In the genomic region with DNA sequence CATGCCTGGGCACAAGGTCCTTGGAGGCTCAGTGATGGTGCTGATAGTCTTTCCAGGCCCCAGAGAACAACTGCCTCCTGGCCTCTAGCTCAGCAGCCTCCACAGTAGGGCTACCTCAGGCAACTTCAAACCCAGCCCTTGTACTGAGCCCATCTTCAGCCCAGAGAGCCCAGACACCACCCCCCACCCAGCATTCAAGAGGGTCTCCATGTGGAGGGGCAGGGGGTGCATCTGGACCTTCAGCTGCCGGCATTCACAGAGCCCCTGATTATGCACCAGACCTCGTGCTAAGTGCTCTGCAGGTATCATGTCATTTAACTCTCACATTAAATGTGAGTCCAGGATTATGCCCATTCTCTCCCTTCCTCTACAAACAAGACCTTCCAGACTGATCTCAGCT, we compare ENCODE assay signal across 29 cellular contexts.
"Had no signal": no experiment of that assay in that cellular context is flagged by ENCODE, and none has a peak within 500 bp of the region (broad histone marks: within the 10 kb centered on the region; RNA-seq: fewer than 3 reads in every experiment).

No MANE protein-coding gene starts in this region.

- H3K27ac Mint-ChIP-seq: naive thymus-derived CD8-positive, alpha-beta T cell; nephron progenitor cell; progenitor cell of endocrine pancreas; stimulated activated memory B cell treated with anti-CD40 and anti-IgM and Interleukin-4, amounts not matched to agents 10 μg/mL and 1 μg/mL and 100 μg/mL, for 72 hours; stimulated activated naive CD8-positive, alpha-beta T cell treated with anti-CD3 and anti-CD28 coated beads, Interleukin-15, amount 100 ng/mL, for 72 hours; type B pancreatic cell had no signal

- H3K36me3 ChIP-seq: ovary, right lobe of liver, sigmoid colon, suprapubic skin, tibial artery, transverse colon, vagina had no signal

- H3K9me3 Mint-ChIP-seq: neural crest cell, type B pancreatic cell had no signal

- H3K4me1 ChIP-seq: parathyroid adenoma, psoas muscle, right lobe of liver, sigmoid colon, suprapubic skin, testis, tibial artery, transverse colon, vagina had no signal

- H3K4me3 Mint-ChIP-seq: naive B cell; naive thymus-derived CD8-positive, alpha-beta T cell; nephron progenitor cell; neural crest cell; stimulated activated memory B cell treated with anti-CD40 and anti-IgM and Interleukin-4, amounts not matched to agents 10 μg/mL and 1 μg/mL and 100 μg/mL, for 72 hours; stimulated activated naive CD8-positive, alpha-beta T cell treated with anti-CD3 and anti-CD28 coated beads, Interleukin-15, amount 100 ng/mL, for 72 hours; type B pancreatic cell had no signal

- H3K27ac ChIP-seq: ovary, parathyroid adenoma, psoas muscle, right lobe of liver, sigmoid colon, suprapubic skin, testis, tibial artery, transverse colon, vagina had no signal

- H3K4me3 ChIP-seq: ovary, psoas muscle, right lobe of liver, sigmoid colon, suprapubic skin, testis, tibial artery, transverse colon, vagina had no signal

- H3K4me1 Mint-ChIP-seq: naive B cell; naive thymus-derived CD8-positive, alpha-beta T cell; nephron progenitor cell; stimulated activated memory B cell treated with anti-CD40 and anti-IgM and Interleukin-4, amounts not matched to agents 10 μg/mL and 1 μg/mL and 100 μg/mL, for 72 hours; stimulated activated naive CD8-positive, alpha-beta T cell treated with anti-CD3 and anti-CD28 coated beads, Interleukin-15, amount 100 ng/mL, for 72 hours had no signal

- H3K27me3 ChIP-seq: ovary, right lobe of liver, testis, vagina had no signal

- ATAC-seq: naive thymus-derived CD8-positive, alpha-beta T cell; psoas muscle; right cardiac atrium; right lobe of liver; stimulated activated memory B cell treated with anti-CD40 and anti-IgM and Interleukin-4, amounts not matched to agents 10 μg/mL and 1 μg/mL and 100 μg/mL, for 72 hours; stimulated activated naive CD8-positive, alpha-beta T cell treated with anti-CD3 and anti-CD28 coated beads, Interleukin-15, amount 100 ng/mL, for 72 hours; stimulated activated naive CD8-positive, alpha-beta T cell treated with anti-CD3 and anti-CD28 coated beads, Interleukin-15, Interleukin-2, amounts not matched to agents 100 U/mL and 50 U/mL, for 24 hours had no signal

- H3K9me3 ChIP-seq: ovary, right lobe of liver, suprapubic skin, testis, vagina had no signal

- DNase-seq: naive B cell; naive thymus-derived CD8-positive, alpha-beta T cell; nephron progenitor cell; occipital lobe; ovary; psoas muscle; right cardiac atrium; right lobe of liver; sigmoid colon; small intestine; stimulated activated CD4-positive, alpha-beta T cell treated with anti-CD3 and anti-CD28 coated beads, Interleukin-12 subunit alpha, Interleukin-12 subunit beta, amount 100 ng/mL, for 4 hours; stimulated activated CD4-positive, alpha-beta T cell treated with anti-CD3 and anti-CD28 coated beads, Interleukin-1b, Interleukin-23, amount 100 ng/mL, for 48 hours; stimulated activated CD4-positive, alpha-beta T cell treated with anti-CD3 and anti-CD28 coated beads, Interleukin-4, amount 100 ng/mL, for 1 hour; stimulated activated CD4-positive, alpha-beta T cell treated with anti-CD3 and anti-CD28 coated beads, Interleukin-4, amount 100 ng/mL, for 4 hours; stimulated activated CD8-positive, alpha-beta memory T cell treated with anti-CD3 and anti-CD28 coated beads, Interleukin-4, amount 100 ng/mL, for 48 hours; stimulated activated naive CD4-positive, alpha-beta T cell; stimulated activated naive CD8-positive, alpha-beta T cell treated with anti-CD3 and anti-CD28 coated beads, Interleukin-15, amount 100 ng/mL, for 72 hours; stimulated activated naive CD8-positive, alpha-beta T cell treated with anti-CD3 and anti-CD28 coated beads, Interleukin-15, Interleukin-2, amounts not matched to agents 100 U/mL and 50 U/mL, for 24 hours; substantia nigra; testis; transverse colon had no signal

- H3K36me3 Mint-ChIP-seq: type B pancreatic cell had no signal
